In genomic region chr11:100629671-100630070, GRCh38 we compare ENCODE assay signal across 15 cellular contexts. TPM values are rescaled to one million over a fixed set of nuclear protein-coding genes. Genes with fewer than 3 reads are reported as not detected.
A peak's percentile ranks its signal among the peaks of the same experiment; 100 is the strongest.
DNase-seq lines count a peak whose midpoint lies in the region; ATAC-seq, FAIRE-seq and TF ChIP-seq lines count a peak whose summit lies in the region.
"Had no signal": no experiment of that assay in that cellular context is flagged by ENCODE, and none has a peak within 500 bp of the region (broad histone marks: within the 10 kb centered on the region; RNA-seq: fewer than 3 reads in every experiment).

No MANE protein-coding gene starts in this region.

- 0% methylated on average over 1 of the region's 1 CpG for WGBS in K562 (ENCODE audit: insufficient coverage, low coverage, missing lambda C conversion rate)

- FAIRE-seq in HTR-8/SVneo (lab: Jason Lieb, UNC), result peak; percentile 67
- no peak for FAIRE-seq in K562 (lab: Jason Lieb, UNC)
- FAIRE-seq: keratinocyte had no signal

- no peak overlapping the region for H2AFZ ChIP-seq in K562 (ENCODE audit: low read depth, low read length)

- H3K79me2 ChIP-seq in K562 (ENCODE audit: control insufficient read depth, insufficient read depth, low read length), result no peaks in the 10 kb centered on the region

- in situ Hi-C loops in K562 (cut with MboI), result no loop called here

- no peak overlapping the region for H3K4me3 ChIP-seq in K562
- H3K4me3 ChIP-seq: body of pancreas had no signal

- POLR2A ChIA-PET in K562 (lab: Yijun Ruan, JAX), result interaction anchor here (0.6 kb wide), 2 partner anchors 71 to 297 kb away, joined by 3 to 4 read pairs; no protein-coding TSS in a partner anchor

- CTCF ChIA-PET in K562 (lab: Yijun Ruan, JAX; ENCODE audit: low intra/inter-chr PET ratio), result interaction anchor here (0.6 kb wide), 1 partner anchor 161 kb away, joined by 3 read pairs; no protein-coding TSS in a partner anchor

- no peaks in the 10 kb centered on the region for H3K4me1 Mint-ChIP-seq in immature natural killer cell

- no peaks in the 10 kb centered on the region for H3K36me3 ChIP-seq in K562 (ENCODE audit: control insufficient read depth, insufficient read depth, low read length)

- H3K9me3 ChIP-seq in K562 (replicated peaks; ENCODE audit: control insufficient read depth, insufficient read depth, low read depth, low read length), result no peaks in the 10 kb centered on the region
- H3K9me3 ChIP-seq: body of pancreas, SK-N-SH had no signal

- H3K4me1 ChIP-seq in K562 (replicated peaks in 1 of 2; ENCODE audit: control insufficient read depth in 2 of 2, insufficient read depth in 2 of 2, low read length in 2 of 2), result peaks cover 0 to 3% of the 10 kb centered on the region in 2 experiments; a peak in 3 of 5 replicates

- H3K9ac ChIP-seq in K562 (ENCODE audit: insufficient read depth in 1 of 2, low read depth in 2 of 2, low read length in 2 of 2), result no peak overlapping the region
- H3K9ac ChIP-seq: SK-N-SH had no signal

- H3K27ac Mint-ChIP-seq in immature natural killer cell, result no peak overlapping the region

- peaks cover 0 to 5% (median 5%) of the 10 kb centered on the region in 3 donors for H3K27me3 Mint-ChIP-seq in immature natural killer cell (ENCODE audit: low read depth in 3 of 3)

- peak in 1 of 2 experiments; percentile 60; a peak in 3 of 4 replicates for TF ChIP-seq RAD21 in K562 (CRISPR knock-in tag; conservative IDR thresholded peaks at IDR 0.05 in 1 of 2, IDR thresholded peaks at IDR 0.05 in 1 of 2)

- TF ChIP-seq EP300 in K562 (IDR thresholded peaks at IDR 0.05; ENCODE audit: low read length), result no peak

- no peak for TF ChIP-seq POLR2A in K562 (conservative IDR thresholded peaks at IDR 0.05)

- ATAC-seq in K562, result peak; percentile 75
- ATAC-seq in left lobe of liver, result peak; percentile 24
- ATAC-seq: body of pancreas had no signal

- H3K27me3 ChIP-seq in K562 (ENCODE audit: control insufficient read depth in 2 of 2, insufficient read depth in 2 of 2, low read length in 2 of 2), result no peaks in the 10 kb centered on the region
- H3K27me3 ChIP-seq: body of pancreas had no signal

- DNase-seq in ELR (ENCODE audit: low read depth), result peak; percentile 27
- DNase-seq in HTR-8/SVneo (ENCODE audit: insufficient read length, low spot score), result no peak
- peak in 1 of 4 experiments; percentile 41 for DNase-seq in K562 (ENCODE audit: extremely low read depth in 1 of 4, low spot score in 3 of 4)
- DNase-seq in left lobe of liver (ENCODE audit: low spot score), result no peak
- no peak for DNase-seq in MV-4-11 (lab: John Stamatoyannopoulos, UW)
- DNase-seq in immature natural killer cell, result no peak
- DNase-seq in NCI-H187 (lab: John Stamatoyannopoulos, UW), result no peak
- no peak for DNase-seq in DMS153 treated with DMSO at 0.1 percent for 48 hours (lab: John Stamatoyannopoulos, UW; ENCODE audit: unreplicated experiment)
- DNase-seq: activated gamma-delta T cell treated with Interleukin-2 at 50 U/mL for 16 hours; body of pancreas; effector CD8-positive, alpha-beta T cell; SK-N-SH; substantia nigra had no signal

- peak in 2 of 3 experiments; percentile 11 to 37; a peak in 1 of 6 replicates for TF ChIP-seq CTCF in K562 (IDR thresholded peaks at IDR 0.05 in 2 of 3, conservative IDR thresholded peaks at IDR 0.05 in 1 of 3; ENCODE audit: insufficient read depth in 2 of 3, low read depth in 1 of 3, low read length in 3 of 3)

- H3K4me2 ChIP-seq in K562 (ENCODE audit: insufficient read depth, low read length), result no peak overlapping the region
- H3K4me2 ChIP-seq: SK-N-SH had no signal

- H3K4me3 Mint-ChIP-seq in immature natural killer cell, result no peak overlapping the region

- H3K36me3 Mint-ChIP-seq in immature natural killer cell, result no peaks in the 10 kb centered on the region

- no TSS peak for BruUV-seq in K562 (replicated peaks; lab: Mats Ljungman, UMichigan)

- no peaks in the 10 kb centered on the region for H4K20me1 ChIP-seq in K562 (replicated peaks; ENCODE audit: control insufficient read depth, insufficient read depth, low read length)

- H3K9me3 Mint-ChIP-seq in immature natural killer cell, result peaks cover 0 to 4% (median 0%) of the 10 kb centered on the region in 6 donors

- H3K9me1 ChIP-seq in K562 (ENCODE audit: control insufficient read depth, insufficient read depth, low read length), result no peaks in the 10 kb centered on the region

- no peak overlapping the region for H3K27ac ChIP-seq in K562 (ENCODE audit: extremely low read depth, low read depth, low read length)
- H3K27ac ChIP-seq: body of pancreas, VCaP had no signal

- intact Hi-C loops in K562 (cut with micrococcal nuclease), result loop anchor here (2.0 kb wide), 1 partner anchor 303 kb away; no protein-coding TSS in a partner anchor

TF ChIP-seq in K562, 482 proteins besides CTCF, POLR2A, EP300 and RAD21:
- TF ChIP-seq FOSL1 (tag; conservative IDR thresholded peaks at IDR 0.05), result peak; percentile 50
- TF ChIP-seq ZNF76 (CRISPR knock-in tag; IDR thresholded peaks at IDR 0.05; ENCODE audit: borderline replicate concordance), result no peak
- peak; percentile 48; the same call in 1 of the 2 replicates for TF ChIP-seq JUND (IDR thresholded peaks at IDR 0.05; ENCODE audit: borderline replicate concordance, low read depth, low read length)
- peak; percentile 33; the same call in 1 of the 3 replicates for TF ChIP-seq JUND (tag; IDR thresholded peaks at IDR 0.05; ENCODE audit: borderline replicate concordance, low read depth, low read length)
- no peak for TF ChIP-seq ILF3 (IDR thresholded peaks at IDR 0.05; ENCODE audit: borderline replicate concordance)
- peak; percentile 36; the same call in 1 of the 2 replicates for TF ChIP-seq RFX1 (IDR thresholded peaks at IDR 0.05)
- no peak for TF ChIP-seq GTF2F1 (IDR thresholded peaks at IDR 0.05; ENCODE audit: low read depth, low read length)
- no peak for TF ChIP-seq NCOA4 (IDR thresholded peaks at IDR 0.05; ENCODE audit: partially characterized antibody)
- TF ChIP-seq CHD4 (IDR thresholded peaks at IDR 0.05; ENCODE audit: insufficient read depth, insufficient replicate concordance, low read depth, low read length, poor library complexity, severe bottlenecking), result no peak
- TF ChIP-seq SRSF1 (IDR thresholded peaks at IDR 0.05; ENCODE audit: low read depth, low read length), result no peak

RNA-seq across cellular contexts. Expression of gene ARHGAP42, which starts 57.4 kb away (rescaled TPM):
- 6.6 and 12.8 TPM in 2 replicates for total RNA-seq in K562 (2011; cell fraction: chromatin; rRNA removed; ENCODE audit: low replicate concordance)
- total RNA-seq in K562 (2011; cell fraction: nucleolus; rRNA removed), result 1.2 and 1.6 TPM in 2 replicates
- total RNA-seq in K562 (2011; cell fraction: nucleoplasm; rRNA removed), result 4.5 and 6.3 TPM in 2 replicates
- total RNA-seq in K562 (2014; rRNA removed) (1.2 and 2.4 TPM in 2 replicates), K562 (2014; rRNA removed; fragmentation: Illumina TruSeq; extraction: Trizol) (3.8 and 5.2 TPM in 2 replicates), K562 (2015; rRNA removed; fragmentation: Illumina TruSeq; extraction: Trizol) (3.3 and 3.6 TPM in 2 replicates), K562 (2021) (2.2 and 2.9 TPM in 2 replicates), left lobe of liver (11.2 TPM)
- polyA plus RNA-seq in K562 (2011; rRNA removed) (1.7 and 6.1 TPM in 2 replicates), K562 (2014; fragmentation: Illumina TruSeq; extraction: Trizol) (1.9 and 2.6 TPM in 2 replicates), K562 (2014; fragmentation: Nextera tagmentation; extraction: Ambion mirVana) (1 to 10 TPM in 1 of 2 experiments, under 1 TPM in 1; 0.95 to 1.2 TPM), K562 (2014; rRNA removed) (1.4 and 1.6 TPM in 2 replicates), immature natural killer cell (1 to 10 TPM in 1 of 3 donors, under 1 TPM in 2; 0.27 to 1.2 (median 0.74) TPM)
- 1.1 and 2.1 TPM in 2 replicates for polyA plus RNA-seq in K562 (2011; cell fraction: cytosol; rRNA removed)
- polyA plus RNA-seq in K562 (2011; cell fraction: nucleus; rRNA removed), result 1.7 and 4.8 TPM in 2 replicates
- polyA plus RNA-seq in K562 (2012), result 1.1 and 1.4 TPM in 2 replicates
- 4.2 and 13.5 TPM in 2 replicates for polyA minus RNA-seq in K562 (2011; rRNA and poly(A)+ RNA removed)
- polyA minus RNA-seq in K562 (2011; cell fraction: cytosol; rRNA and poly(A)+ RNA removed), result 0.46 and 6.7 TPM in 2 replicates
- polyA minus RNA-seq in K562 (2011; cell fraction: nucleus; rRNA and poly(A)+ RNA removed), result 3.7 and 5.1 TPM in 2 replicates
